28 cellular contexts compared by ENCODE assay signal in the genomic region with DNA sequence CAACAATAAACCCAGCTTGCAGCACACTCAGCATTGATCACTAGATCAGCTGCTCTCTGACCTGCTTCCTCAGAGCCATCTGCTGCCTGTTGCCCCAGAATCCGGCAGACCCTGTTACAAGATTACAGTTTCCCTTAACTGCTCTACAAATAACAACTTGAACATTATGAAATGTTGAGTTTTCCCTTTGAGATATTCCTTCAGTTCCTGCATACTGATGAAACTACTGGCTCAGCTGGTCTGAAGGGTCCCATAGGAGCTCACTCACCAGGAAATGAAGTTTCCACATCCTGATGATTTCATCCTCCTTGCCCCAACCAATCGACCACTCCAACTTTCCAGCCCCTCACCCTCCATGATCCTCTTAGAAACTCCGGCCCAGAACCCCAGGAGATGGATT.
"Had no signal": no experiment of that assay in that cellular context is flagged by ENCODE, and none has a peak within 500 bp of the region (broad histone marks: within the 10 kb centered on the region; RNA-seq: fewer than 3 reads in every experiment).

No MANE protein-coding gene starts in this region.

- H3K36me3 ChIP-seq: ascending aorta, breast epithelium, cardiac muscle cell, colonic mucosa, gastroesophageal sphincter, WERI-Rb-1 had no signal

- H3K4me1 ChIP-seq: ascending aorta, breast epithelium, colonic mucosa, gastroesophageal sphincter had no signal

- H3K9me3 ChIP-seq: ascending aorta, colonic mucosa had no signal

- H3K4me3 ChIP-seq: ascending aorta, breast epithelium, cardiac muscle cell, colonic mucosa, gastroesophageal sphincter had no signal

- DNase-seq: activated B cell treated with CpG ODN at 0.5 μM for 24 hours; activated CD4-positive, alpha-beta memory T cell treated with anti-CD3 and anti-CD28 coated beads, Interleukin-2, amount 10 ng/mL, durations not matched to agents 7 days and 5 days; activated CD4-positive, alpha-beta T cell treated with anti-CD3 and anti-CD28 coated beads, Interleukin-2, amount 10 ng/mL, durations not matched to agents 7 days and 5 days; activated CD4-positive, alpha-beta T cell treated with anti-CD3 and anti-CD28 coated beads, Interleukin-2, amount 50 U/mL, for 4 hours; activated CD8-positive, alpha-beta memory T cell treated with anti-CD3 and anti-CD28 coated beads, Interleukin-2, amount 50 U/mL, for 48 hours; activated gamma-delta T cell; activated naive CD4-positive, alpha-beta T cell; activated naive CD4-positive, alpha-beta T cell treated with anti-CD3 and anti-CD28 coated beads, Interleukin-2, amount 10 ng/mL, durations not matched to agents 7 days and 5 days; activated naive CD8-positive, alpha-beta T cell treated with anti-CD3 and anti-CD28 coated beads, Interleukin-2, amount 10 ng/mL, durations not matched to agents 7 days and 5 days; activated T-cell treated with anti-CD3 and anti-CD28 coated beads for 4 hours; activated T-cell treated with anti-CD3 and anti-CD28 coated beads, Interleukin-2, amount 50 U/mL, for 24 hours; activated T-cell treated with anti-CD3 and anti-CD28 coated beads, Interleukin-2, amount 50 U/mL, for 72 hours; central memory CD4-positive, alpha-beta T cell; cerebellar nuclear complex; colonic mucosa; effector CD8-positive, alpha-beta T cell; foreskin melanocyte; head of caudate nucleus; hippocampal formation; T-helper 2 cell; WERI-Rb-1 had no signal

- ATAC-seq: activated CD4-positive, CD25-positive, alpha-beta regulatory T cell treated with anti-CD3 and anti-CD28 coated beads, Interleukin-2, amount 50 U/mL, for 24 hours; activated naive CD4-positive, alpha-beta T cell treated with anti-CD3 and anti-CD28 coated beads, Interleukin-2, amount 50 U/mL, for 72 hours; activated T-cell treated with anti-CD3 and anti-CD28 coated beads, Interleukin-2, amount 50 U/mL, for 72 hours; gastroesophageal sphincter had no signal

- H3K27ac ChIP-seq: ascending aorta, breast epithelium, cardiac muscle cell, colonic mucosa, epithelial cell of prostate, gastroesophageal sphincter, WERI-Rb-1 had no signal

- H3K27me3 ChIP-seq: ascending aorta, breast epithelium, cardiac muscle cell, colonic mucosa, gastroesophageal sphincter had no signal
